12 cellular contexts compared by ENCODE assay signal in the genomic region with DNA sequence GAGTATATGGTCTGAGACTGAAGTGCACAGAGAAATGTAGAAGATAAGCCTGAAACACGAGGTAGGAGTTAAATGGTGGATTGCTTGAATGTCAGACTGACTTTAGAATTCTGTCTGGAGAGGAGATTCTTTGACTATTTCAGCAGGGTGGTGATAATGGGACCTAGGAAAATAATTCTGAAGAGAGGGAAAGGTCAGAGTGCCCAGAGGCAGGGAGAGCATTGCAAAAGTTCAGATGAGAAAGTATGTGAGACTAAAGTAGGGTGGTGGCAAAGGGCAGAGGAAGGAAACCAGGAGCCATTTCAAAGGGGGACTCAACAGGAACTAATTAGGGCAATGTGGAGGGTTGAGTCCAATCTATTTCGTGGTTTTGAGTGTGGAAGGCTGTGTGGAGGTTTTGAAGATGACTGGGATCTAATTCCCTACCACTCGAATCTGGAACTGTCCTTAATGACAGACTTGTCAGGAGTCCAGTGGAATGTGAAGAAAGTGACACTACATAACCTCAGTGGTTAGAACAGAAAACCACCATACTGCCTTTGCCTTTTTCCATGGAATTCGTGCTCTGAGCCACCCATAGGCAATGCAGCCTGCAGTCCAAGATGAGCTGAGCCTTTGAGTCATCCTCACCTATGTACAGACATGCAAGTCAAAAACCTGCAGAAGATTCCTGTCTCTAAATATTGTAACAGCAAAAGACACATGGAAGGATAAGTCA. TPM values are rescaled to one million over a fixed set of nuclear protein-coding genes. Genes with fewer than 3 reads are reported as not detected.
DNase-seq lines count a peak whose midpoint lies in the region; ATAC-seq and TF ChIP-seq lines count a peak whose summit lies in the region.
"Had no signal": no experiment of that assay in that cellular context is flagged by ENCODE, and none has a peak within 500 bp of the region (broad histone marks: within the 10 kb centered on the region; RNA-seq: fewer than 3 reads in every experiment).

No MANE protein-coding gene starts in this region.

- no peak for TF ChIP-seq CTCF in prostate gland (IDR thresholded peaks at IDR 0.05)
- no peak for TF ChIP-seq CTCF in WTC11 (IDR thresholded peaks at IDR 0.05)

- H3K9me3 ChIP-seq in prostate gland, result no peaks in the 10 kb centered on the region
- H3K9me3 ChIP-seq: right lobe of liver, SK-N-SH had no signal

- H3K4me1 Mint-ChIP-seq in WTC11, result peaks cover 9% of the 10 kb centered on the region

- H3K36me3 Mint-ChIP-seq in WTC11, result peaks cover 43% of the 10 kb centered on the region

- WGBS in prostate gland, result 86% methylated on average over 4 of the region's 4 CpGs

- no peaks in the 10 kb centered on the region for H3K4me1 ChIP-seq in prostate gland (replicated peaks)

- no peak overlapping the region for H3K27ac Mint-ChIP-seq in WTC11
- H3K27ac Mint-ChIP-seq: activated CD4-positive, alpha-beta T cell treated with anti-CD3 and anti-CD28 coated beads, Interleukin-2, amount 10 ng/mL, durations not matched to agents 7 days and 5 days had no signal

- no peaks in the 10 kb centered on the region for H3K9me3 Mint-ChIP-seq in WTC11

- intact Hi-C loops in prostate gland (cut with DNase I), result no loop called here

- peak overlapping the region; percentile 34 for H3K27ac ChIP-seq in cingulate gyrus (ENCODE audit: low read depth, low read length)
- no peak overlapping the region for H3K27ac ChIP-seq in prostate gland
- H3K27ac ChIP-seq: right lobe of liver had no signal

- peak; percentile 49 for DNase-seq in ELR (ENCODE audit: low read depth)
- peak; percentile 88 for DNase-seq in RPMI7951 (ENCODE audit: low read depth)
- peak; percentile 84 for DNase-seq in renal cortical epithelial cell (ENCODE audit: low read depth)
- no peak for DNase-seq in prostate gland (ENCODE audit: low spot score)
- no peak for DNase-seq in WTC11 (ENCODE audit: low spot score)
- no peak for DNase-seq in stimulated activated CD4-positive, alpha-beta T cell treated with anti-CD3 and anti-CD28 coated beads, Interleukin-4, amount 100 ng/mL, for 24 hours
- DNase-seq: activated CD4-positive, alpha-beta T cell treated with anti-CD3 and anti-CD28 coated beads, Interleukin-2, amount 10 ng/mL, durations not matched to agents 7 days and 5 days; NCI-H82; right lobe of liver; SK-N-SH had no signal

- ATAC-seq in WTC11, result no peak

- CTCF ChIA-PET in WTC11 (lab: Charles Lee), result no interaction called here

- no peak overlapping the region for H3K4me3 ChIP-seq in prostate gland
- H3K4me3 ChIP-seq: right lobe of liver had no signal

- TF ChIP-seq POLR2A in prostate gland (IDR thresholded peaks at IDR 0.05), result no peak

- no peaks in the 10 kb centered on the region for H3K36me3 ChIP-seq in prostate gland

- H3K27me3 Mint-ChIP-seq in WTC11 (ENCODE audit: low read depth), result no peaks in the 10 kb centered on the region
- H3K27me3 Mint-ChIP-seq: activated CD4-positive, alpha-beta T cell treated with anti-CD3 and anti-CD28 coated beads, Interleukin-2, amount 10 ng/mL, durations not matched to agents 7 days and 5 days had no signal

- POLR2A ChIA-PET in WTC11 (lab: Charles Lee), result no interaction called here

- H3K4me3 Mint-ChIP-seq in WTC11, result no peak overlapping the region
- H3K4me3 Mint-ChIP-seq: activated CD4-positive, alpha-beta T cell treated with anti-CD3 and anti-CD28 coated beads, Interleukin-2, amount 10 ng/mL, durations not matched to agents 7 days and 5 days had no signal

- no peaks in the 10 kb centered on the region for H3K27me3 ChIP-seq in prostate gland (replicated peaks; ENCODE audit: insufficient read depth)
- H3K27me3 ChIP-seq: right lobe of liver had no signal

TF ChIP-seq in WTC11, 78 proteins besides CTCF, POLR2A, EP300 and RAD21 (continues in another document):
- TF ChIP-seq ZNF671 (CRISPR knock-in tag; IDR thresholded peaks at IDR 0.05) (no peak), IRF2 (CRISPR knock-in tag; IDR thresholded peaks at IDR 0.05; ENCODE audit: borderline replicate concordance, low read depth) (no peak), SOX15 (CRISPR knock-in tag; IDR thresholded peaks at IDR 0.05) (no peak), ZNF317 (CRISPR knock-in tag; IDR thresholded peaks at IDR 0.05; ENCODE audit: borderline replicate concordance, low read depth) (no peak)
- TF ChIP-seq, protein P1, sequence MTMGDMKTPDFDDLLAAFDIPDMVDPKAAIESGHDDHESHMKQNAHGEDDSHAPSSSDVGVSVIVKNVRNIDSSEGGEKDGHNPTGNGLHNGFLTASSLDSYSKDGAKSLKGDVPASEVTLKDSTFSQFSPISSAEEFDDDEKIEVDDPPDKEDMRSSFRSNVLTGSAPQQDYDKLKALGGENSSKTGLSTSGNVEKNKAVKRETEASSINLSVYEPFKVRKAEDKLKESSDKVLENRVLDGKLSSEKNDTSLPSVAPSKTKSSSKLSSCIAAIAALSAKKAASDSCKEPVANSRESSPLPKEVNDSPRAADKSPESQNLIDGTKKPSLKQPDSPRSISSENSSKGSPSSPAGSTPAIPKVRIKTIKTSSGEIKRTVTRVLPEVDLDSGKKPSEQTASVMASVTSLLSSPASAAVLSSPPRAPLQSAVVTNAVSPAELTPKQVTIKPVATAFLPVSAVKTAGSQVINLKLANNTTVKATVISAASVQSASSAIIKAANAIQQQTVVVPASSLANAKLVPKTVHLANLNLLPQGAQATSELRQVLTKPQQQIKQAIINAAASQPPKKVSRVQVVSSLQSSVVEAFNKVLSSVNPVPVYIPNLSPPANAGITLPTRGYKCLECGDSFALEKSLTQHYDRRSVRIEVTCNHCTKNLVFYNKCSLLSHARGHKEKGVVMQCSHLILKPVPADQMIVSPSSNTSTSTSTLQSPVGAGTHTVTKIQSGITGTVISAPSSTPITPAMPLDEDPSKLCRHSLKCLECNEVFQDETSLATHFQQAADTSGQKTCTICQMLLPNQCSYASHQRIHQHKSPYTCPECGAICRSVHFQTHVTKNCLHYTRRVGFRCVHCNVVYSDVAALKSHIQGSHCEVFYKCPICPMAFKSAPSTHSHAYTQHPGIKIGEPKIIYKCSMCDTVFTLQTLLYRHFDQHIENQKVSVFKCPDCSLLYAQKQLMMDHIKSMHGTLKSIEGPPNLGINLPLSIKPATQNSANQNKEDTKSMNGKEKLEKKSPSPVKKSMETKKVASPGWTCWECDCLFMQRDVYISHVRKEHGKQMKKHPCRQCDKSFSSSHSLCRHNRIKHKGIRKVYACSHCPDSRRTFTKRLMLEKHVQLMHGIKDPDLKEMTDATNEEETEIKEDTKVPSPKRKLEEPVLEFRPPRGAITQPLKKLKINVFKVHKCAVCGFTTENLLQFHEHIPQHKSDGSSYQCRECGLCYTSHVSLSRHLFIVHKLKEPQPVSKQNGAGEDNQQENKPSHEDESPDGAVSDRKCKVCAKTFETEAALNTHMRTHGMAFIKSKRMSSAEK (CRISPR knock-in tag; IDR thresholded peaks at IDR 0.05; ENCODE audit: borderline replicate concordance), result no peak
- TF ChIP-seq, protein P2, sequence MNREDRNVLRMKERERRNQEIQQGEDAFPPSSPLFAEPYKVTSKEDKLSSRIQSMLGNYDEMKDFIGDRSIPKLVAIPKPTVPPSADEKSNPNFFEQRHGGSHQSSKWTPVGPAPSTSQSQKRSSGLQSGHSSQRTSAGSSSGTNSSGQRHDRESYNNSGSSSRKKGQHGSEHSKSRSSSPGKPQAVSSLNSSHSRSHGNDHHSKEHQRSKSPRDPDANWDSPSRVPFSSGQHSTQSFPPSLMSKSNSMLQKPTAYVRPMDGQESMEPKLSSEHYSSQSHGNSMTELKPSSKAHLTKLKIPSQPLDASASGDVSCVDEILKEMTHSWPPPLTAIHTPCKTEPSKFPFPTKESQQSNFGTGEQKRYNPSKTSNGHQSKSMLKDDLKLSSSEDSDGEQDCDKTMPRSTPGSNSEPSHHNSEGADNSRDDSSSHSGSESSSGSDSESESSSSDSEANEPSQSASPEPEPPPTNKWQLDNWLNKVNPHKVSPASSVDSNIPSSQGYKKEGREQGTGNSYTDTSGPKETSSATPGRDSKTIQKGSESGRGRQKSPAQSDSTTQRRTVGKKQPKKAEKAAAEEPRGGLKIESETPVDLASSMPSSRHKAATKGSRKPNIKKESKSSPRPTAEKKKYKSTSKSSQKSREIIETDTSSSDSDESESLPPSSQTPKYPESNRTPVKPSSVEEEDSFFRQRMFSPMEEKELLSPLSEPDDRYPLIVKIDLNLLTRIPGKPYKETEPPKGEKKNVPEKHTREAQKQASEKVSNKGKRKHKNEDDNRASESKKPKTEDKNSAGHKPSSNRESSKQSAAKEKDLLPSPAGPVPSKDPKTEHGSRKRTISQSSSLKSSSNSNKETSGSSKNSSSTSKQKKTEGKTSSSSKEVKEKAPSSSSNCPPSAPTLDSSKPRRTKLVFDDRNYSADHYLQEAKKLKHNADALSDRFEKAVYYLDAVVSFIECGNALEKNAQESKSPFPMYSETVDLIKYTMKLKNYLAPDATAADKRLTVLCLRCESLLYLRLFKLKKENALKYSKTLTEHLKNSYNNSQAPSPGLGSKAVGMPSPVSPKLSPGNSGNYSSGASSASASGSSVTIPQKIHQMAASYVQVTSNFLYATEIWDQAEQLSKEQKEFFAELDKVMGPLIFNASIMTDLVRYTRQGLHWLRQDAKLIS (CRISPR knock-in tag; IDR thresholded peaks at IDR 0.05; ENCODE audit: borderline replicate concordance), result no peak
- TF ChIP-seq, protein P3, sequence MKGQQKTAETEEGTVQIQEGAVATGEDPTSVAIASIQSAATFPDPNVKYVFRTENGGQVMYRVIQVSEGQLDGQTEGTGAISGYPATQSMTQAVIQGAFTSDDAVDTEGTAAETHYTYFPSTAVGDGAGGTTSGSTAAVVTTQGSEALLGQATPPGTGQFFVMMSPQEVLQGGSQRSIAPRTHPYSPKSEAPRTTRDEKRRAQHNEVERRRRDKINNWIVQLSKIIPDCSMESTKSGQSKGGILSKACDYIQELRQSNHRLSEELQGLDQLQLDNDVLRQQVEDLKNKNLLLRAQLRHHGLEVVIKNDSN (CRISPR knock-in tag; IDR thresholded peaks at IDR 0.05), result no peak

RNA-seq across cellular contexts. Expression of a gene that starts 16.1 kb away (rescaled TPM):
- 61.5 and 63.3 TPM in 2 replicates for total RNA-seq in RPMI7951 (2014; rRNA removed; shearing (Covaris generic))
- total RNA-seq in renal cortical epithelial cell (22.1 and 27.8 TPM in 2 replicates), prostate gland (10 to 100 TPM; 25.3 to 25.6 TPM), WTC11 (2021) (31.5 to 33.4 TPM (median 33.1 TPM) in 3 replicates)

RNA-seq across cellular contexts. Expression of a gene that starts 45.6 kb away (rescaled TPM):
- total RNA-seq in RPMI7951 (2014; rRNA removed; shearing (Covaris generic)), result 0.20 and 0.36 TPM in 2 replicates
- total RNA-seq in renal cortical epithelial cell, result not detected in 2 replicates
- not detected for total RNA-seq in prostate gland
- total RNA-seq in WTC11 (2021), result 0.14 TPM in 1 of 3 replicates, not detected in the others
- total RNA-seq: HT-29, right lobe of liver had no signal

RNA-seq across cellular contexts. Expression of a gene that starts 54.6 kb away (rescaled TPM):
- 153 and 181 TPM in 2 replicates for total RNA-seq in RPMI7951 (2014; rRNA removed; shearing (Covaris generic))
- 160 and 180 TPM in 2 replicates for total RNA-seq in renal cortical epithelial cell
- 100 to 1,000 TPM in 1 of 2 donors, 10 to 100 TPM in 1; 71.2 to 113 TPM for total RNA-seq in prostate gland
- 74.8 to 80.6 TPM (median 78.5 TPM) in 3 replicates for total RNA-seq in WTC11 (2021)

Comparison
In these comparisons a context has a peak if more than half of its experiments do, and no peak if none do; other contexts are left out.
1. DNase-seq: peak in ELR (single experiment), RPMI7951 (single experiment) and renal cortical epithelial cell (single experiment); none in prostate gland (single experiment), WTC11 (single experiment) and stimulated activated CD4-positive, alpha-beta T cell treated with anti-CD3 and anti-CD28 coated beads, Interleukin-4, amount 100 ng/mL, for 24 hours (single experiment).